In genomic region chr3:128242818-128243601, GRCh38 we compare ENCODE assay signal across 1 cellular context.
TF ChIP-seq lines count a peak whose summit lies in the region.

No MANE protein-coding gene starts in this region.

TF ChIP-seq in K562, 482 proteins besides CTCF, POLR2A, EP300 and RAD21 (continued from another document):
- no peak for TF ChIP-seq STAT6 (CRISPR knock-in tag; IDR thresholded peaks at IDR 0.05)
